ENCODE assay signal across 8 cellular contexts in the genomic region with DNA sequence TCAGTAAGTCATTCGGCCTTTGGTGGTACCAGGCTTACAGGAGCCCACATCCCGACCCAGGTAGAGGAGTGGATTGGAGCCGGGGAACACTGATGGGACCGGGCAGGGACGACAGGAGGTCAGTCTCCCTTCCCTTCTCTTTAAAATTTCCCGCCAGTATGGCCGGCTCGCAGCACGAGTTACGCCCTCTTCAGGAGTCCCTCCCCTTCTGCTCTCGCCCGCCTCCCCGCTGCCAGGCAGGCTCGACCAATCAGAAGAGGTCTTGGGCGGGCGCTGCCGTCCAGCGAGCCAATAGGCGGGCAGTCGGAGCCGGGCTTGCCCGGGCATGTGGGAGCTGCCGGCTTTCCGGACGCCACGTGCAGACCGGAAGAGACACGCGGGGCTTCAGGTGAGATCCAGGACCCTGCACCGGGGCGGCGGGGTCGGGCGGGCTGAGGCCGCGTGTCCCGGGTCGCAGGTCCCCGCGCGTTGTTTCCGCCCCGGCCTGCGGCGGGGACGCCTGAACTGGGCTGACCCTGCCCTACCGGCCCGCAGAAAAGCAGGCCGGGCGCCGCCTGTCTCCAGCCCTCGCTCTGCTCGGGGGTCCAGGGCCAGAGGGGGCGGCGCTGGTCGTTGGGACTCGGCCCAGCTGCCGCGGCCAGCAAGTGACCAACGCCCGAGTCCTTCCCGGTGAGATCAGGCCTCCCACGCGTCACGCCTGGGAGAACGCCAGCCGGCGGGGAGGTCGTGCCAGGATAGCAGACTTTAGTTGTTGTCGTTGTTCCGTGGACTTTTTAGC. TPM values are rescaled to one million over a fixed set of nuclear protein-coding genes. Genes with fewer than 3 reads are reported as not detected.
DNase-seq lines count a peak whose midpoint lies in the region; ATAC-seq, FAIRE-seq and TF ChIP-seq lines count a peak whose summit lies in the region.

A gene with protein sequence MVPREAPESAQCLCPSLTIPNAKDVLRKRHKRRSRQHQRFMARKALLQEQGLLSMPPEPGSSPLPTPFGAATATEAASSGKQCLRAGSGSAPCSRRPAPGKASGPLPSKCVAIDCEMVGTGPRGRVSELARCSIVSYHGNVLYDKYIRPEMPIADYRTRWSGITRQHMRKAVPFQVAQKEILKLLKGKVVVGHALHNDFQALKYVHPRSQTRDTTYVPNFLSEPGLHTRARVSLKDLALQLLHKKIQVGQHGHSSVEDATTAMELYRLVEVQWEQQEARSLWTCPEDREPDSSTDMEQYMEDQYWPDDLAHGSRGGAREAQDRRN (plus strand): TSS at position 346 of the 778 bp plus-strand sequence. CDS start 4,870 bp downstream, outside the sequence.

- peaks cover 5% of the 10 kb centered on the region for H4K20me1 ChIP-seq in mammary epithelial cell (ENCODE audit: insufficient read depth, low read length)

- in situ Hi-C loops in GM18951 (cut with MboI; ENCODE audit: low sequenced_read_pairs, unreplicated experiment), result no loop called here
- in situ Hi-C loops in mammary epithelial cell (cut with MboI; ENCODE audit: low sequenced_read_pairs in 2 of 2), result no loop called here

- H3K27me3 ChIP-seq in WERI-Rb-1 (ENCODE audit: insufficient read depth, low read depth, severe bottlenecking) (no peaks in the 10 kb centered on the region), mammary epithelial cell (ENCODE audit: insufficient read depth, low read length) (no peaks in the 10 kb centered on the region), small intestine (ENCODE audit: control insufficient read depth in 2 of 2, insufficient read depth in 2 of 2, low read length in 2 of 2) (no peaks in the 10 kb centered on the region)

- peaks cover 26% of the 10 kb centered on the region for H3K4me1 ChIP-seq in mammary epithelial cell (ENCODE audit: insufficient read depth, low read length)
- H3K4me1 ChIP-seq in small intestine (ENCODE audit: control insufficient read depth in 2 of 2, insufficient read depth in 1 of 2, low read depth in 1 of 2, low read length in 1 of 2), result peaks cover 6% of the 10 kb centered on the region in 2 donors

- peak within 1 kb of the TSS; percentile 84 for H3K4me2 ChIP-seq in mammary epithelial cell (ENCODE audit: insufficient read depth, low read depth, low read length)

- intact Hi-C loops in mammary epithelial cell (cut with micrococcal nuclease), result loop anchor here (1.0 to 5.0 kb wide), 2 partner anchors 75 to 144 kb away; a partner anchor contains a TSS

- dilution Hi-C loops in mammary epithelial cell (cut with HindIII; ENCODE audit: low sequenced_read_pairs), result no loop called here

- FAIRE-seq in small intestine (lab: Jason Lieb, UNC), result no peak

- 0% methylated on average over 27 of the region's 71 CpGs for WGBS in mammary epithelial cell (ENCODE audit: low coverage, missing lambda C conversion rate)
- WGBS in small intestine, 3 donors, result 0% methylated on average over 45 to 71 of the region's 71 CpGs

- peak within 1 kb of the TSS; percentile 88 for H3K4me3 ChIP-seq in WERI-Rb-1 (ENCODE audit: low read depth, low read length)
- peak within 1 kb of the TSS; percentile 76 to 88 (median 78) for H3K4me3 ChIP-seq in mammary epithelial cell (replicated peaks in 1 of 3; ENCODE audit: insufficient read depth in 1 of 3, low read depth in 2 of 3, low read length in 3 of 3)
- peak within 1 kb of the TSS; percentile 92 to 97 for H3K4me3 ChIP-seq in small intestine (ENCODE audit: low read depth in 1 of 2, low read length in 2 of 2)

- ATAC-seq in HG03175 (IDR thresholded peaks at IDR 0.05; ENCODE audit: unreplicated experiment), result peak; percentile 96

- peak; percentile 83 for TF ChIP-seq POLR2A in GM18951 (IDR thresholded peaks at IDR 0.05; ENCODE audit: extremely low read depth, insufficient read depth, insufficient read length)

- H3K27ac ChIP-seq in WERI-Rb-1 (peak within 1 kb of the TSS; percentile 99), mammary epithelial cell (ENCODE audit: insufficient read depth, low read depth, low read length) (peak within 1 kb of the TSS; percentile 95), small intestine (ENCODE audit: low read depth in 1 of 2, low read length in 1 of 2) (peak within 1 kb of the TSS; percentile 52 to 83)

- no peaks in the 10 kb centered on the region for H3K9me3 ChIP-seq in WERI-Rb-1 (ENCODE audit: severe bottlenecking)
- no peaks in the 10 kb centered on the region for H3K9me3 ChIP-seq in mammary epithelial cell (replicated peaks; ENCODE audit: insufficient read depth, low read length)
- no peaks in the 10 kb centered on the region for H3K9me3 ChIP-seq in small intestine (ENCODE audit: control insufficient read depth, low read depth)

- CTCF ChIA-PET in mammary epithelial cell (lab: Charles Lee; ENCODE audit: low non-redundant PET), result no interaction called here

- no TSS peak for BruUV-seq in mammary epithelial cell (replicated peaks; lab: Mats Ljungman, UMichigan)

- DNase-seq in AG08396 (ENCODE audit: low spot score), result peak; percentile 99
- DNase-seq in NCI-H2227 treated with DMSO at 0.1 percent for 48 hours (lab: John Stamatoyannopoulos, UW), result peak; percentile 81
- peak; percentile 97 for DNase-seq in WERI-Rb-1
- peak; percentile 95 for DNase-seq in mammary epithelial cell
- DNase-seq in iPS-NIHi11 (ENCODE audit: low spot score), result peak; percentile 98
- DNase-seq in small intestine, result peak; percentile 97

- TF ChIP-seq CTCF in WERI-Rb-1 (IDR thresholded peaks at IDR 0.05; ENCODE audit: low read depth, low read length) (no peak), mammary epithelial cell (conservative IDR thresholded peaks at IDR 0.05 in 1 of 2, IDR thresholded peaks at IDR 0.05 in 1 of 2; ENCODE audit: extremely low read depth in 1 of 2, insufficient read depth in 1 of 2, low read depth in 1 of 2, low read length in 2 of 2) (no peak)

- peak within 1 kb of the TSS; percentile 92 for H2AFZ ChIP-seq in mammary epithelial cell (ENCODE audit: low read depth, low read length)

- peaks cover 51% of the 10 kb centered on the region for H3K79me2 ChIP-seq in mammary epithelial cell (ENCODE audit: insufficient read depth, low read length)

- H3K36me3 ChIP-seq in WERI-Rb-1 (peaks cover 66% of the 10 kb centered on the region), mammary epithelial cell (ENCODE audit: insufficient read depth, low read length) (peaks cover 7% of the 10 kb centered on the region), small intestine (ENCODE audit: control insufficient read depth in 2 of 2, insufficient read depth in 2 of 2, low read length in 2 of 2) (no peaks in the 10 kb centered on the region)

- H3K9ac ChIP-seq in mammary epithelial cell (ENCODE audit: insufficient read depth, low read length), result peak within 1 kb of the TSS; percentile 98

RNA-seq across cellular contexts. Expression of the gene that starts here (rescaled TPM):
- total RNA-seq in mammary epithelial cell, result 10 to 100 TPM; 31.8 to 42.7 TPM
- 29.2 TPM for polyA plus RNA-seq in mammary epithelial cell
- 80.7 TPM for polyA minus RNA-seq in mammary epithelial cell
- 10 to 100 TPM in 2 of 3 donors, 1 to 10 TPM in 1; 5.4 to 16.8 (median 14.4) TPM for polyA plus RNA-seq in small intestine

Comparison
In these comparisons a context has a peak if more than half of its experiments do, and no peak if none do; other contexts are left out.
1. Peak in every context shown above with its lines: DNase-seq, ATAC-seq, H3K4me3 ChIP-seq and H3K27ac ChIP-seq.